In genomic region chr19:21824679-21825078, GRCh38 we compare ENCODE assay signal across 24 cellular contexts.
"Had no signal": no experiment of that assay in that cellular context is flagged by ENCODE, and none has a peak within 500 bp of the region (broad histone marks: within the 10 kb centered on the region; RNA-seq: fewer than 3 reads in every experiment).

No MANE protein-coding gene starts in this region.

- H3K4me3 ChIP-seq: gastrocnemius medialis, right atrium auricular region, upper lobe of left lung had no signal

- H3K27me3 ChIP-seq: brain microvascular endothelial cell, gastrocnemius medialis, right atrium auricular region, upper lobe of left lung had no signal

- H3K9me3 ChIP-seq: gastrocnemius medialis, right atrium auricular region had no signal

- H3K27ac ChIP-seq: brain microvascular endothelial cell, gastrocnemius medialis, right atrium auricular region, upper lobe of left lung had no signal

- ATAC-seq: activated T-cell treated with anti-CD3 and anti-CD28 coated beads, Interleukin-2, amount 50 U/mL, for 72 hours; gastrocnemius medialis; left colon; stimulated activated naive CD8-positive, alpha-beta T cell treated with anti-CD3 and anti-CD28 coated beads, Interleukin-15, Interleukin-2, amounts not matched to agents 100 U/mL and 50 U/mL, for 24 hours had no signal

- H3K4me1 ChIP-seq: gastrocnemius medialis, right atrium auricular region, upper lobe of left lung had no signal

- DNase-seq: activated CD4-positive, alpha-beta memory T cell treated with anti-CD3 and anti-CD28 coated beads, Interleukin-2, amount 10 ng/mL, durations not matched to agents 7 days and 5 days; activated CD4-positive, alpha-beta T cell treated with anti-CD3 and anti-CD28 coated beads for 48 hours; activated CD4-positive, CD25-positive, alpha-beta regulatory T cell; activated effector memory CD4-positive, alpha-beta T cell treated with Interleukin-2 at 50 U/mL for 16 hours; activated naive CD4-positive, alpha-beta T cell treated with anti-CD3 and anti-CD28 coated beads, Interleukin-2, amount 10 ng/mL, durations not matched to agents 7 days and 5 days; activated T-cell treated with anti-CD3 and anti-CD28 coated beads, Interleukin-2, amount 50 U/mL, for 72 hours; anterior cingulate cortex; brain microvascular endothelial cell; caudate nucleus; dermis blood vessel endothelial cell; effector CD8-positive, alpha-beta T cell; erythroblast; gastrocnemius medialis; head of caudate nucleus; hypothalamus; islet precursor cell; left colon; mesenchymal stem cell; nucleus accumbens; stimulated activated CD4-positive, alpha-beta T cell treated with anti-CD3 and anti-CD28 coated beads, Interleukin-4, amount 100 ng/mL, for 24 hours; stimulated activated naive CD8-positive, alpha-beta T cell treated with anti-CD3 and anti-CD28 coated beads, Interleukin-15, Interleukin-2, amounts not matched to agents 100 U/mL and 50 U/mL, for 24 hours; T1000; upper lobe of left lung had no signal
